In the genomic region with DNA sequence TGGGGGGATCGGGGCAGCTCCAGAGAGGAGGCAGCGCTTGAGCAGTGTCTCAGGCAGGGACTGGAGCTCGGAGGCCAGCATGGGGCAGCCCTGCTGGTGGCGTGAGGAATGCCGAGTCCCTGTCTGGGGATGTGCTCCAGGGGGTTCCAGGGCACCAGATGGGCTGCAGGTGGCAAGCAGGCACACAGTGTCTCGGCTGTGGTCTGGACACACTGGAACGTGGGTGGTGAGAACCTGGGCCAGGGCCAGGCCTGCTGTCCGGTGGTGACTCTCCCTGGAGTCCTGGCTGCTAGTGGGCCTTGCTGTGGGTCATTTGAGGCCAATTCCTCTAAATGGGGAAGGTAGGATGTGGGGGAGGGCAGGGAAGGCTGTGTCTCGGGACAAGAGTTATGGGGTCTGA, we compare ENCODE assay signal across 21 cellular contexts.
DNase-seq lines count a peak whose midpoint lies in the region; ATAC-seq and TF ChIP-seq lines count a peak whose summit lies in the region.
"Had no signal": no experiment of that assay in that cellular context is flagged by ENCODE, and none has a peak within 500 bp of the region (broad histone marks: within the 10 kb centered on the region; RNA-seq: fewer than 3 reads in every experiment).

No MANE protein-coding gene starts in this region.

- H4K91ac ChIP-seq in mesenchymal stem cell (ENCODE audit: low read length) = no peak overlapping the region

- H2BK15ac ChIP-seq in mesenchymal stem cell (ENCODE audit: low read depth, poor library complexity, severe bottlenecking) = no peak overlapping the region

- H4K8ac ChIP-seq in mesenchymal stem cell (ENCODE audit: low read length) = no peak overlapping the region

- no peak overlapping the region for H3K4ac ChIP-seq in mesenchymal stem cell (ENCODE audit: low read depth in 1 of 2, low read length in 2 of 2)

- no peak overlapping the region for H2AFZ ChIP-seq in mesenchymal stem cell (ENCODE audit: low read depth, low read length)

- H3K36me3 ChIP-seq in left ventricle myocardium inferior (no peaks in the 10 kb centered on the region), endodermal cell (ENCODE audit: control insufficient read depth, insufficient read depth, low read length) (peaks cover 5% of the 10 kb centered on the region), mesenchymal stem cell (ENCODE audit: control insufficient read depth in 1 of 2, insufficient read depth in 2 of 2, low read depth in 1 of 2, low read length in 2 of 2) (no peaks in the 10 kb centered on the region)
- H3K36me3 ChIP-seq: heart left ventricle, right lobe of liver, tibial artery had no signal

- H2AK5ac ChIP-seq in mesenchymal stem cell (ENCODE audit: low read length, severe bottlenecking) = peak overlapping the region; percentile 44

- H3K9me3 Mint-ChIP-seq in endodermal cell = peaks cover 35% of the 10 kb centered on the region
- H3K9me3 Mint-ChIP-seq in type B pancreatic cell = peaks cover 6% of the 10 kb centered on the region
- H3K9me3 Mint-ChIP-seq: activated naive CD4-positive, alpha-beta T cell treated with anti-CD3 and anti-CD28 coated beads, Interleukin-2, amount 50 U/mL, for 24 hours had no signal

- ATAC-seq in Right ventricle myocardium superior (ENCODE audit: poor library complexity) (no peak), GM18502 (IDR thresholded peaks at IDR 0.05; ENCODE audit: poor library complexity, unreplicated experiment) (no peak), HG03565 (IDR thresholded peaks at IDR 0.05; ENCODE audit: unreplicated experiment) (no peak)
- ATAC-seq: stimulated activated naive B cell treated with anti-CD40 and anti-IgM and Interleukin-4, amounts not matched to agents 10 μg/mL and 1 μg/mL and 100 μg/mL, for 72 hours had no signal

- peaks cover 17% of the 10 kb centered on the region for H3K36me3 Mint-ChIP-seq in endodermal cell (ENCODE audit: low read depth)
- peaks cover 4% of the 10 kb centered on the region for H3K36me3 Mint-ChIP-seq in type B pancreatic cell
- H3K36me3 Mint-ChIP-seq: activated naive CD4-positive, alpha-beta T cell treated with anti-CD3 and anti-CD28 coated beads, Interleukin-2, amount 50 U/mL, for 24 hours had no signal

- peak overlapping the region; percentile 25 for H2BK5ac ChIP-seq in mesenchymal stem cell (ENCODE audit: low read depth, low read length, poor library complexity, severe bottlenecking)

- H3K4me3 ChIP-seq in left ventricle myocardium inferior = no peak overlapping the region
- no peak overlapping the region for H3K4me3 ChIP-seq in endodermal cell (ENCODE audit: low read length)
- no peak overlapping the region for H3K4me3 ChIP-seq in mesenchymal stem cell (ENCODE audit: insufficient read depth in 1 of 2, low read depth in 1 of 2, low read length in 2 of 2)
- H3K4me3 ChIP-seq: heart left ventricle, right lobe of liver, tibial artery had no signal

- H3K79me1 ChIP-seq in mesenchymal stem cell (replicated peaks; ENCODE audit: low read length, poor library complexity, severe bottlenecking) = no peaks in the 10 kb centered on the region

- intact Hi-C loops in Right ventricle myocardium superior (cut with DNase I) = no loop called here
- intact Hi-C loops in left ventricle myocardium inferior (cut with micrococcal nuclease) = no loop called here

- no peak overlapping the region for H3K14ac ChIP-seq in mesenchymal stem cell (ENCODE audit: low read length in 2 of 2)

- H3K4me2 ChIP-seq in mesenchymal stem cell (ENCODE audit: low read length, poor library complexity, severe bottlenecking) = no peak overlapping the region

- no peak overlapping the region for H3K9ac ChIP-seq in endodermal cell (ENCODE audit: extremely low read depth, low read length, poor library complexity, severe bottlenecking)
- no peak overlapping the region for H3K9ac ChIP-seq in mesenchymal stem cell (ENCODE audit: low read length)

- H3K9me3 ChIP-seq in left ventricle myocardium inferior (replicated peaks) (peaks cover 26% of the 10 kb centered on the region), endodermal cell (ENCODE audit: control insufficient read depth, low read length) (peaks cover 35% of the 10 kb centered on the region), mesenchymal stem cell (ENCODE audit: control insufficient read depth, low read length) (peaks cover 16% of the 10 kb centered on the region)

- no peak overlapping the region for H3K27ac Mint-ChIP-seq in endodermal cell
- H3K27ac Mint-ChIP-seq in type B pancreatic cell = no peak overlapping the region
- H3K27ac Mint-ChIP-seq: activated naive CD4-positive, alpha-beta T cell treated with anti-CD3 and anti-CD28 coated beads, Interleukin-2, amount 50 U/mL, for 24 hours; activated T-cell treated with anti-CD3 and anti-CD28 coated beads, Interleukin-2, amount 50 U/mL, for 24 hours; stimulated activated naive B cell treated with anti-CD40 and anti-IgM and Interleukin-4, amounts not matched to agents 10 μg/mL and 1 μg/mL and 100 μg/mL, for 72 hours; T-helper 1 cell treated with Interleukin-12 subunit alpha and Interleukin-12 subunit beta and Interleukin-4 antibody, amounts not matched to agents 30 μg/mL and 1 μg/mL, for 36 hours had no signal

- H3K27ac ChIP-seq in left ventricle myocardium inferior (replicated peaks) (no peak overlapping the region), endodermal cell (ENCODE audit: low read depth, low read length) (no peak overlapping the region), mesenchymal stem cell (ENCODE audit: low read length, poor library complexity, severe bottlenecking) (peak overlapping the region; percentile 15)
- H3K27ac ChIP-seq: C4-2B, heart left ventricle, right lobe of liver, tibial artery had no signal

- no peaks in the 10 kb centered on the region for H3K4me1 ChIP-seq in left ventricle myocardium inferior
- H3K4me1 ChIP-seq in endodermal cell (ENCODE audit: control insufficient read depth, insufficient read depth, low read length) = no peaks in the 10 kb centered on the region
- H3K4me1 ChIP-seq in mesenchymal stem cell (ENCODE audit: control insufficient read depth, insufficient read depth, low read depth, low read length) = peaks cover 25% of the 10 kb centered on the region
- H3K4me1 ChIP-seq: heart left ventricle, right lobe of liver, tibial artery had no signal

- peaks cover 11% of the 10 kb centered on the region for H3K4me1 Mint-ChIP-seq in endodermal cell
- H3K4me1 Mint-ChIP-seq in type B pancreatic cell (ENCODE audit: unreplicated experiment) = no peaks in the 10 kb centered on the region
- H3K4me1 Mint-ChIP-seq: activated naive CD4-positive, alpha-beta T cell treated with anti-CD3 and anti-CD28 coated beads, Interleukin-2, amount 50 U/mL, for 24 hours; stimulated activated naive B cell treated with anti-CD40 and anti-IgM and Interleukin-4, amounts not matched to agents 10 μg/mL and 1 μg/mL and 100 μg/mL, for 72 hours had no signal

- TF ChIP-seq CTCF in left ventricle myocardium inferior (IDR thresholded peaks at IDR 0.05; ENCODE audit: borderline replicate concordance) = no peak
- TF ChIP-seq CTCF in endodermal cell (conservative IDR thresholded peaks at IDR 0.05) = peak; percentile 19
- TF ChIP-seq CTCF in type B pancreatic cell (conservative IDR thresholded peaks at IDR 0.05) = no peak

- H3K4me3 Mint-ChIP-seq in endodermal cell = no peak overlapping the region
- H3K4me3 Mint-ChIP-seq in type B pancreatic cell = no peak overlapping the region
- H3K4me3 Mint-ChIP-seq: activated naive CD4-positive, alpha-beta T cell treated with anti-CD3 and anti-CD28 coated beads, Interleukin-2, amount 50 U/mL, for 24 hours; activated T-cell treated with anti-CD3 and anti-CD28 coated beads, Interleukin-2, amount 50 U/mL, for 24 hours; stimulated activated naive B cell treated with anti-CD40 and anti-IgM and Interleukin-4, amounts not matched to agents 10 μg/mL and 1 μg/mL and 100 μg/mL, for 72 hours; T-helper 1 cell treated with Interleukin-12 subunit alpha and Interleukin-12 subunit beta and Interleukin-4 antibody, amounts not matched to agents 30 μg/mL and 1 μg/mL, for 36 hours had no signal

- no peak overlapping the region for H2BK12ac ChIP-seq in mesenchymal stem cell (ENCODE audit: low read length in 2 of 2)

- WGBS in endodermal cell (ENCODE audit: insufficient coverage in 1 of 2, insufficient read length in 1 of 2), 2 experiments = 95 to 98% methylated on average over 8 to 9 of the region's 9 CpGs
- 83% methylated on average over 9 of the region's 9 CpGs for WGBS in mesenchymal stem cell

- no peak overlapping the region for H3K18ac ChIP-seq in mesenchymal stem cell (ENCODE audit: low read depth in 1 of 2, low read length in 2 of 2)

- H3K27me3 Mint-ChIP-seq in endodermal cell (ENCODE audit: insufficient read depth) (no peaks in the 10 kb centered on the region), type B pancreatic cell (peaks cover 3% of the 10 kb centered on the region)

- peaks cover 30% of the 10 kb centered on the region for H3K27me3 ChIP-seq in left ventricle myocardium inferior (ENCODE audit: low read depth)
- no peaks in the 10 kb centered on the region for H3K27me3 ChIP-seq in endodermal cell (ENCODE audit: control insufficient read depth, insufficient read depth, low read length, poor library complexity, severe bottlenecking)
- H3K27me3 ChIP-seq in mesenchymal stem cell (ENCODE audit: control insufficient read depth in 1 of 2, insufficient read depth in 1 of 2, low read length in 2 of 2) = peaks cover 0 to 4% of the 10 kb centered on the region in 2 experiments
- H3K27me3 ChIP-seq: right lobe of liver had no signal

- no peak overlapping the region for H2BK120ac ChIP-seq in mesenchymal stem cell (ENCODE audit: low read depth, low read length)

- peak; percentile 36 for DNase-seq in Right ventricle myocardium superior
- no peak for DNase-seq in left ventricle myocardium inferior
- DNase-seq in endodermal cell = peak; percentile 54
- DNase-seq in mesenchymal stem cell = no peak
- peak; percentile 61 for DNase-seq in type B pancreatic cell (ENCODE audit: extremely low spot score, unreplicated experiment)
- no peak for DNase-seq in activated naive CD4-positive, alpha-beta T cell treated with Interleukin-2 at 50 U/mL for 16 hours
- DNase-seq: ACHN; activated CD4-positive, alpha-beta T cell treated with anti-CD3 and anti-CD28 coated beads, Interleukin-2, amount 50 U/mL, for 1 hour; activated T-cell treated with anti-CD3 and anti-CD28 coated beads, Interleukin-2, amount 50 U/mL, for 24 hours; NCI-H146; occipital lobe; SHP77 treated with DMSO at 0.1 percent for 48 hours; stimulated activated naive B cell treated with anti-CD40 and anti-IgM and Interleukin-4, amounts not matched to agents 10 μg/mL and 1 μg/mL and 100 μg/mL, for 72 hours had no signal

- H3K23ac ChIP-seq in mesenchymal stem cell (ENCODE audit: low read length in 2 of 2) = no peak overlapping the region

Comparison
In these comparisons a context has a peak if more than half of its experiments do, and no peak if none do; other contexts are left out.
1. DNase-seq: peak in Right ventricle myocardium superior (single experiment), endodermal cell (single experiment) and type B pancreatic cell (single experiment); none in left ventricle myocardium inferior (single experiment), mesenchymal stem cell (single experiment) and activated naive CD4-positive, alpha-beta T cell treated with Interleukin-2 at 50 U/mL for 16 hours (single experiment).